1 cellular context compared by ENCODE assay signal in the genomic region with DNA sequence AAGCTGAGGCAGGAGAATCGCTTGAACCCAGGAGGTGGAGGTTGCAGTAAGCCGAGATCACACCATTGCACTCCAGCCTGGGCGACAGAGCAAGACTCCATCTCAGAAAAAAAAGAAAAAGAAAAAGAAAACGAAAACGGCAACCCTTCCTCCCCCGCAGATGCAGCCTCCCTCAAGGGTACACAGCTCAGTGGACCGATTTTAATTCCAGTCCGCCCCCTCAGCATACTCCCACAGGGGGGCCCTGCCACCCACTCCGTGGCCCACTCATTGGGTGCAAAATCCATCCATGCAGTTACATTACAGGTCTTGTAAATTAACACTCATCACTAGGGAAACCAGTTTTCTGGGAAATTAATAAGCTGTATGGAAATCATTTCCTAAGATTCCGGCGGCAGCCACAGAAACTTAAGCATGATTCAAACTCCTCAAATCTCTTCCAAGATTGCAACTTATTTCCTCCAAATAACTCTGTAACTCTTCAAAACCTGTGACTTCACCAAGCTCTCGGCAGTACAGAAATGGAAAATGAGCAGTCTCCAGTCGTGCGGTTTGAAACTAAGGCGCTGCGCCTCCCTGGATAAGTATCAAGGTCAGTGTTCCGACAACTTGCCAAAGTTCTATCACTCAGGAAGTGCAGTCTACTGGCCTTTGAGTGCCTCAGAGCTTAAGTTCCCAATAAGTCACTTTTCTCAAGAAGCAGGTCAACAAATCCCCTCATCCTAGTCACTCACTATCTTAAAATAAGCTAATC.
TF ChIP-seq lines count a peak whose summit lies in the region.

No MANE protein-coding gene starts in this region.

TF ChIP-seq in SK-N-SH treated with all-trans-retinoic acid at 6 μM for 48 hours, 23 proteins besides CTCF, POLR2A, EP300 and RAD21 (continued from another document):
- TF ChIP-seq, protein P1, sequence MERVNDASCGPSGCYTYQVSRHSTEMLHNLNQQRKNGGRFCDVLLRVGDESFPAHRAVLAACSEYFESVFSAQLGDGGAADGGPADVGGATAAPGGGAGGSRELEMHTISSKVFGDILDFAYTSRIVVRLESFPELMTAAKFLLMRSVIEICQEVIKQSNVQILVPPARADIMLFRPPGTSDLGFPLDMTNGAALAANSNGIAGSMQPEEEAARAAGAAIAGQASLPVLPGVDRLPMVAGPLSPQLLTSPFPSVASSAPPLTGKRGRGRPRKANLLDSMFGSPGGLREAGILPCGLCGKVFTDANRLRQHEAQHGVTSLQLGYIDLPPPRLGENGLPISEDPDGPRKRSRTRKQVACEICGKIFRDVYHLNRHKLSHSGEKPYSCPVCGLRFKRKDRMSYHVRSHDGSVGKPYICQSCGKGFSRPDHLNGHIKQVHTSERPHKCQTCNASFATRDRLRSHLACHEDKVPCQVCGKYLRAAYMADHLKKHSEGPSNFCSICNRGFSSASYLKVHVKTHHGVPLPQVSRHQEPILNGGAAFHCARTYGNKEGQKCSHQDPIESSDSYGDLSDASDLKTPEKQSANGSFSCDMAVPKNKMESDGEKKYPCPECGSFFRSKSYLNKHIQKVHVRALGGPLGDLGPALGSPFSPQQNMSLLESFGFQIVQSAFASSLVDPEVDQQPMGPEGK (CRISPR knock-in tag; IDR thresholded peaks at IDR 0.05; ENCODE audit: borderline replicate concordance): no peak
- TF ChIP-seq, protein P2, sequence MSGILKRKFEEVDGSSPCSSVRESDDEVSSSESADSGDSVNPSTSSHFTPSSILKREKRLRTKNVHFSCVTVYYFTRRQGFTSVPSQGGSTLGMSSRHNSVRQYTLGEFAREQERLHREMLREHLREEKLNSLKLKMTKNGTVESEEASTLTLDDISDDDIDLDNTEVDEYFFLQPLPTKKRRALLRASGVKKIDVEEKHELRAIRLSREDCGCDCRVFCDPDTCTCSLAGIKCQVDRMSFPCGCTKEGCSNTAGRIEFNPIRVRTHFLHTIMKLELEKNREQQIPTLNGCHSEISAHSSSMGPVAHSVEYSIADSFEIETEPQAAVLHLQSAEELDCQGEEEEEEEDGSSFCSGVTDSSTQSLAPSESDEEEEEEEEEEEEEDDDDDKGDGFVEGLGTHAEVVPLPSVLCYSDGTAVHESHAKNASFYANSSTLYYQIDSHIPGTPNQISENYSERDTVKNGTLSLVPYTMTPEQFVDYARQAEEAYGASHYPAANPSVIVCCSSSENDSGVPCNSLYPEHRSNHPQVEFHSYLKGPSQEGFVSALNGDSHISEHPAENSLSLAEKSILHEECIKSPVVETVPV (CRISPR knock-in tag; IDR thresholded peaks at IDR 0.05): no peak
- TF ChIP-seq POU6F1 (CRISPR knock-in tag; IDR thresholded peaks at IDR 0.05; ENCODE audit: borderline replicate concordance, low read depth) (no peak), ESRRG (CRISPR knock-in tag; IDR thresholded peaks at IDR 0.05) (no peak)
